In the genomic region with DNA sequence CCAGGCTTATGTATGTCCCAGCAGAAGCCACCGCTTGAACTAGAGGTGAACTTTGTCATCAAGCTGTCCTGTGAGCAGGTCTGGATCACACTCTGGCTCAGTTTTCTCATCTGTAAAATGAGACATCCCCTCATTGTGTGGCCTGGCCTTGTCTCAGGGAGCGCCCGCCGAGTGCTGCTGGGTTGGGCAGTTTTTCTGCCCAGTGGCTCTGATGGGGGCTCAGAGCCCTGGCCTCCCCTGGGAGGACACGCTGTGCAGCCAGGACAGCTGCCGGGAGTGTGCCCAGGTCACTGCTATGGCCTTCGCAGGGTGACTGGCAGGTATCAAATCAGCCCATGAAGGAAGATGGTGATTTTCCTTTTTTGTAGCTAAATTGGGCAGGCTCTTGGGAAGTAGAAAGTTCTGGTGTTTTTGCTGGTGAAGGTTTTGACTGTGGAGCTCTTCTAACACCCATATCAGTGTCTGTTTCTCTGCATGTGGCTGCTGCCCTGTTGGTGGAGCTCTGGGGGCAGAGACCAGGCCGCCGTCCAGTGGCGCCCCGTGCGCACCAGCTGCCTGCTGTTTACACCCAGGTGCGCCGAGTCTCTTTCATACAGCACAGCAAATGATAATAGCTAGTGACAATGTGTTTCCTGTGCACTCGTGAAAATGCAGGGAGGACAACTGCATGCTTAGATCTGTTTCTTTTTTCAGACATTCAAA, we compare ENCODE assay signal across 1 cellular context.
TF ChIP-seq lines count a peak whose summit lies in the region.

No MANE protein-coding gene starts in this region.

TF ChIP-seq in GM23338, 12 proteins besides CTCF, POLR2A, EP300 and RAD21 (continued from another document):
- TF ChIP-seq ZNF331 (CRISPR knock-in tag; IDR thresholded peaks at IDR 0.05; ENCODE audit: low read depth) (no peak), STAT1 (IDR thresholded peaks at IDR 0.05; ENCODE audit: unreplicated experiment) (no peak), JUNB (IDR thresholded peaks at IDR 0.05; ENCODE audit: unreplicated experiment) (no peak), POLR2AphosphoS5 (IDR thresholded peaks at IDR 0.05; ENCODE audit: low read depth) (no peak), CREB1 (CRISPR knock-in tag; IDR thresholded peaks at IDR 0.05; ENCODE audit: low read depth) (no peak), ZNF114 (CRISPR knock-in tag; IDR thresholded peaks at IDR 0.05) (no peak)
- TF ChIP-seq, protein P1, sequence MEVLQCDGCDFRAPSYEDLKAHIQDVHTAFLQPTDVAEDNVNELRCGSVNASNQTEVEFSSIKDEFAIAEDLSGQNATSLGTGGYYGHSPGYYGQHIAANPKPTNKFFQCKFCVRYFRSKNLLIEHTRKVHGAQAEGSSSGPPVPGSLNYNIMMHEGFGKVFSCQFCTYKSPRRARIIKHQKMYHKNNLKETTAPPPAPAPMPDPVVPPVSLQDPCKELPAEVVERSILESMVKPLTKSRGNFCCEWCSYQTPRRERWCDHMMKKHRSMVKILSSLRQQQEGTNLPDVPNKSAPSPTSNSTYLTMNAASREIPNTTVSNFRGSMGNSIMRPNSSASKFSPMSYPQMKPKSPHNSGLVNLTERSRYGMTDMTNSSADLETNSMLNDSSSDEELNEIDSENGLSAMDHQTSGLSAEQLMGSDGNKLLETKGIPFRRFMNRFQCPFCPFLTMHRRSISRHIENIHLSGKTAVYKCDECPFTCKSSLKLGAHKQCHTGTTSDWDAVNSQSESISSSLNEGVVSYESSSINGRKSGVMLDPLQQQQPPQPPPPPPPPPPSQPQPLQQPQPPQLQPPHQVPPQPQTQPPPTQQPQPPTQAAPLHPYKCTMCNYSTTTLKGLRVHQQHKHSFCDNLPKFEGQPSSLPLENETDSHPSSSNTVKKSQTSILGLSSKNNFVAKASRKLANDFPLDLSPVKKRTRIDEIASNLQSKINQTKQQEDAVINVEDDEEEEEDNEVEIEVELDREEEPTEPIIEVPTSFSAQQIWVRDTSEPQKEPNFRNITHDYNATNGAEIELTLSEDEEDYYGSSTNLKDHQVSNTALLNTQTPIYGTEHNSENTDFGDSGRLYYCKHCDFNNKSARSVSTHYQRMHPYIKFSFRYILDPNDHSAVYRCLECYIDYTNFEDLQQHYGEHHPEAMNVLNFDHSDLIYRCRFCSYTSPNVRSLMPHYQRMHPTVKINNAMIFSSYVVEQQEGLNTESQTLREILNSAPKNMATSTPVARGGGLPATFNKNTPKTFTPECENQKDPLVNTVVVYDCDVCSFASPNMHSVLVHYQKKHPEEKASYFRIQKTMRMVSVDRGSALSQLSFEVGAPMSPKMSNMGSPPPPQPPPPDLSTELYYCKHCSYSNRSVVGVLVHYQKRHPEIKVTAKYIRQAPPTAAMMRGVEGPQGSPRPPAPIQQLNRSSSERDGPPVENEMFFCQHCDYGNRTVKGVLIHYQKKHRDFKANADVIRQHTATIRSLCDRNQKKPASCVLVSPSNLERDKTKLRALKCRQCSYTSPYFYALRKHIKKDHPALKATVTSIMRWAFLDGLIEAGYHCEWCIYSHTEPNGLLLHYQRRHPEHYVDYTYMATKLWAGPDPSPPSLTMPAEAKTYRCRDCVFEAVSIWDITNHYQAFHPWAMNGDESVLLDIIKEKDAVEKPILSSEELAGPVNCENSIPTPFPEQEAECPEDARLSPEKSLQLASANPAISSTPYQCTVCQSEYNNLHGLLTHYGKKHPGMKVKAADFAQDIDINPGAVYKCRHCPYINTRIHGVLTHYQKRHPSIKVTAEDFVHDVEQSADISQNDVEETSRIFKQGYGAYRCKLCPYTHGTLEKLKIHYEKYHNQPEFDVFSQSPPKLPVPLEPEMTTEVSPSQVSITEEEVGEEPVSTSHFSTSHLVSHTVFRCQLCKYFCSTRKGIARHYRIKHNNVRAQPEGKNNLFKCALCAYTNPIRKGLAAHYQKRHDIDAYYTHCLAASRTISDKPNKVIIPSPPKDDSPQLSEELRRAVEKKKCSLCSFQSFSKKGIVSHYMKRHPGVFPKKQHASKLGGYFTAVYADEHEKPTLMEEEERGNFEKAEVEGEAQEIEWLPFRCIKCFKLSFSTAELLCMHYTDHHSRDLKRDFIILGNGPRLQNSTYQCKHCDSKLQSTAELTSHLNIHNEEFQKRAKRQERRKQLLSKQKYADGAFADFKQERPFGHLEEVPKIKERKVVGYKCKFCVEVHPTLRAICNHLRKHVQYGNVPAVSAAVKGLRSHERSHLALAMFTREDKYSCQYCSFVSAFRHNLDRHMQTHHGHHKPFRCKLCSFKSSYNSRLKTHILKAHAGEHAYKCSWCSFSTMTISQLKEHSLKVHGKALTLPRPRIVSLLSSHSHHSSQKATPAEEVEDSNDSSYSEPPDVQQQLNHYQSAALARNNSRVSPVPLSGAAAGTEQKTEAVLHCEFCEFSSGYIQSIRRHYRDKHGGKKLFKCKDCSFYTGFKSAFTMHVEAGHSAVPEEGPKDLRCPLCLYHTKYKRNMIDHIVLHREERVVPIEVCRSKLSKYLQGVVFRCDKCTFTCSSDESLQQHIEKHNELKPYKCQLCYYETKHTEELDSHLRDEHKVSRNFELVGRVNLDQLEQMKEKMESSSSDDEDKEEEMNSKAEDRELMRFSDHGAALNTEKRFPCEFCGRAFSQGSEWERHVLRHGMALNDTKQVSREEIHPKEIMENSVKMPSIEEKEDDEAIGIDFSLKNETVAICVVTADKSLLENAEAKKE (CRISPR knock-in tag; IDR thresholded peaks at IDR 0.05): no peak
- TF ChIP-seq, protein P2, sequence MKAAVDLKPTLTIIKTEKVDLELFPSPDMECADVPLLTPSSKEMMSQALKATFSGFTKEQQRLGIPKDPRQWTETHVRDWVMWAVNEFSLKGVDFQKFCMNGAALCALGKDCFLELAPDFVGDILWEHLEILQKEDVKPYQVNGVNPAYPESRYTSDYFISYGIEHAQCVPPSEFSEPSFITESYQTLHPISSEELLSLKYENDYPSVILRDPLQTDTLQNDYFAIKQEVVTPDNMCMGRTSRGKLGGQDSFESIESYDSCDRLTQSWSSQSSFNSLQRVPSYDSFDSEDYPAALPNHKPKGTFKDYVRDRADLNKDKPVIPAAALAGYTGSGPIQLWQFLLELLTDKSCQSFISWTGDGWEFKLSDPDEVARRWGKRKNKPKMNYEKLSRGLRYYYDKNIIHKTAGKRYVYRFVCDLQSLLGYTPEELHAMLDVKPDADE (IDR thresholded peaks at IDR 0.05): no peak
TF ChIP-seq in GM23338: peak in this region for 0.
